Comparison of ENCODE assay signal across 8 cellular contexts in the genomic region with DNA sequence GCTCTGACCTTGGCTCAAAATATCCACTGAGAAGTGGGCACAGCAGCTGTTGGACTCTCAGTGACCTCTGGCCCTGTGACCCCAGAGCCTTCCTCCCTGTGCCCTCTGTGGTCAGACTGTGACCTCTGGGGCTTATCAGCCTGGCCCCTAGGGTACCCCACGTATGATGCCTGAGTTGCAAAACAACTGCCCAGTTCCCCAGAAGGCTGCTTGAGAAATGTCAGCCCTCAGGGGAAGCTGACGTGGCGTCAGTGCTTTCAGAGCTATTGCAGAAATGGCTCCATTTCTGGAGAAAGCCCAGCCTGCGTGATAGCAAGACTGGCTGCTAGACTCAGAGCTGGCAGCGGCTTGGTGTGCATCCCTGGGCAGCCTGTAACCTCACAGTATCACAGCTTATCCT. TPM values are rescaled to one million over a fixed set of nuclear protein-coding genes. Genes with fewer than 3 reads are reported as not detected.
DNase-seq lines count a peak whose midpoint lies in the region; ATAC-seq lines count a peak whose summit lies in the region.

No MANE protein-coding gene starts in this region.

- no peaks in the 10 kb centered on the region for H3K27me3 ChIP-seq in right cardiac atrium (ENCODE audit: control insufficient read depth, insufficient read depth)

- H3K4me1 ChIP-seq in right cardiac atrium (ENCODE audit: control insufficient read depth, insufficient read depth, low read length): peaks cover 16% of the 10 kb centered on the region

- peaks cover 25 to 45% of the 10 kb centered on the region in 2 donors for H3K4me1 Mint-ChIP-seq in stimulated activated naive B cell treated with anti-CD40 and anti-IgM and Interleukin-4, amounts not matched to agents 10 μg/mL and 1 μg/mL and 100 μg/mL, for 72 hours

- H3K27ac Mint-ChIP-seq in stimulated activated naive B cell treated with anti-CD40 and anti-IgM and Interleukin-4, amounts not matched to agents 10 μg/mL and 1 μg/mL and 100 μg/mL, for 72 hours: peak overlapping the region; percentile 86

- peak overlapping the region; percentile 65 for H3K27ac ChIP-seq in right cardiac atrium (ENCODE audit: low read length)

- peak; percentile 86 to 92 for ATAC-seq in right cardiac atrium
- ATAC-seq in stimulated activated naive B cell treated with anti-CD40 and anti-IgM and Interleukin-4, amounts not matched to agents 10 μg/mL and 1 μg/mL and 100 μg/mL, for 72 hours (replicated peaks): peak; percentile 92 to 94

- H3K9me3 Mint-ChIP-seq in stimulated activated naive B cell treated with anti-CD40 and anti-IgM and Interleukin-4, amounts not matched to agents 10 μg/mL and 1 μg/mL and 100 μg/mL, for 72 hours: peaks cover 4 to 9% of the 10 kb centered on the region in 2 donors

- H3K4me3 ChIP-seq in right cardiac atrium (ENCODE audit: low read length): no peak overlapping the region

- DNase-seq in M059J (ENCODE audit: low read depth) (peak; percentile 94), amniotic epithelial cell (ENCODE audit: low read depth) (peak; percentile 94), right cardiac atrium (peak; percentile 93 to 96 (median 94)), pons (ENCODE audit: low spot score) (no peak), OCI-M2 (lab: John Stamatoyannopoulos, UW; ENCODE audit: unreplicated experiment) (no peak), NCI-H1048 (lab: John Stamatoyannopoulos, UW) (no peak), NCI-H774 (lab: John Stamatoyannopoulos, UW) (no peak)
- DNase-seq in stimulated activated naive B cell treated with anti-CD40 and anti-IgM and Interleukin-4, amounts not matched to agents 10 μg/mL and 1 μg/mL and 100 μg/mL, for 72 hours: peak; percentile 86

- peak overlapping the region; percentile 1 to 63 for H3K4me3 Mint-ChIP-seq in stimulated activated naive B cell treated with anti-CD40 and anti-IgM and Interleukin-4, amounts not matched to agents 10 μg/mL and 1 μg/mL and 100 μg/mL, for 72 hours

- WGBS in right cardiac atrium: 19% methylated on average over 5 of the region's 5 CpGs

- peaks cover 2 to 7% of the 10 kb centered on the region in 2 donors for H3K36me3 Mint-ChIP-seq in stimulated activated naive B cell treated with anti-CD40 and anti-IgM and Interleukin-4, amounts not matched to agents 10 μg/mL and 1 μg/mL and 100 μg/mL, for 72 hours

- H3K27me3 Mint-ChIP-seq in stimulated activated naive B cell treated with anti-CD40 and anti-IgM and Interleukin-4, amounts not matched to agents 10 μg/mL and 1 μg/mL and 100 μg/mL, for 72 hours: peaks cover 21 to 34% of the 10 kb centered on the region in 2 donors

- H3K9me3 ChIP-seq in right cardiac atrium (ENCODE audit: control insufficient read depth, low read length): no peaks in the 10 kb centered on the region

- intact Hi-C loops in right cardiac atrium (cut with DNase I): no loop called here

RNA-seq across cellular contexts. Expression of gene TGM2, which starts 31.5 kb away (rescaled TPM):
- total RNA-seq in M059J (2014; rRNA removed; shearing (Covaris generic)): 76.6 and 108 TPM in 2 replicates
- 1,000 to 10,000 TPM in 3 of 4 donors, 100 to 1,000 TPM in 1; 963 to 1,731 (median 1,257) TPM for total RNA-seq in right cardiac atrium
- polyA plus RNA-seq in right cardiac atrium: 447 TPM

Comparison
In these comparisons a context has a peak if more than half of its experiments do, and no peak if none do; other contexts are left out.
1. DNase-seq: peak in M059J (single experiment), amniotic epithelial cell (single experiment), right cardiac atrium (3 of 3) and stimulated activated naive B cell treated with anti-CD40 and anti-IgM and Interleukin-4, amounts not matched to agents 10 μg/mL and 1 μg/mL and 100 μg/mL, for 72 hours (single experiment); none in pons (single experiment), OCI-M2 (single experiment), NCI-H1048 (single experiment) and NCI-H774 (single experiment).